Comparison of ENCODE assay signal across 8 cellular contexts in the genomic region with DNA sequence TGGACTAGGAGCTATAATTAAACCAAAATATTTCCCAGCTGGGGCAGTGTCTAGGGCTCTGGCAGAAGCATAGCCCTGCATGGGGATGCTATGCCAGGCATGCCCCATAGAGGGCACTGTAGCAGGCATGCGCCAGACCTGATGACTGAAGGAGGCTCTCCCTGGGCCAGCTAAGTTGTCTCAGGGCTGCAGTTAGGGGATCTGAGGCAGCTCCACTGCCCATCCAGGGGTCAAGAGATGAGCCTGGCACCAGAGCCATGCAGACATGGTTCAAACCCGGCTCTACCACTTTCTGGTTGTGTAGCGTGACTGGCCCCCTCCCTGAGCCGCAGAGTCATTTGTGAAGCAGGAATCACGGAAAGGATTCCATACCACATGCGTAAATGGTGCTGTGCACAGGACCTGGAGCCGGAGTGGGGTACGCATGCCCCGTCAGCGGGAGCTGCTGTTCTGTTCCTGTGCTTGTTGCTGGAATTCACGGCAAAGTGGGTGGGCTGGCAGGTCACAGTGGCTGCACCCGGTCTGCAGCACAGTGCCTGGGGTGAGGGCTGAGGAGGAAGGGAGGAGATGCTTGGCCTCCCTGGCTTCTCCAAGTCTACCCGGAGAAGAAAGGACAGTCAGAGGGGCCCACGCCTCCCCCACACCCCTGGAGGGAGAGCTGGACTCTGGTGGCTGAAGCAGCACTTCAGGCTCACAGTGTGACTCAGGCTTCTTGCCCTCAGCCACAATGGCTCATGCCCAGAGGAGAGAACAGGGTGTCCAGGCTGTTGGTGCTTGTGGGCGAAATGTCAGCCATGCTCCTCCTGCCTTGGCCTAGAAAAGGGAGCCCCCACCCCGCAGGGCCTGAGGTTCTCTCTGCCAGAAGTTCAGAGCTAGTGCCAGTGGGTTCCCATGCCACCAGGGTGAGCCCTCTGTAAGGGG. TPM values are rescaled to one million over a fixed set of nuclear protein-coding genes. Genes with fewer than 3 reads are reported as not detected.
A peak's percentile ranks its signal among the peaks of the same experiment; 100 is the strongest.
DNase-seq lines count a peak whose midpoint lies in the region; ATAC-seq, FAIRE-seq and TF ChIP-seq lines count a peak whose summit lies in the region.

No MANE protein-coding gene starts in this region.

- peak; percentile 21 to 56 (median 36) for ATAC-seq in right lobe of liver
- no peak for ATAC-seq in HG03196 (IDR thresholded peaks at IDR 0.05; ENCODE audit: unreplicated experiment)

- no peaks in the 10 kb centered on the region for H3K27me3 ChIP-seq in right lobe of liver

- no peaks in the 10 kb centered on the region for H3K9me3 ChIP-seq in right lobe of liver

- 100% methylated on average over 1 of the region's 16 CpGs for WGBS in right lobe of liver (ENCODE audit: insufficient coverage, low coverage, low lambda C conversion rate, missing lambda C conversion rate)

- peak; percentile 63 to 89 (median 72) for TF ChIP-seq CTCF in right lobe of liver (IDR thresholded peaks at IDR 0.05)

- H3K4me1 ChIP-seq in right lobe of liver, result peaks cover 0 to 71% (median 26%) of the 10 kb centered on the region in 4 donors

- peak; percentile 69 for FAIRE-seq in GM12892 (lab: Jason Lieb, UNC)

- intact Hi-C loops in right lobe of liver (cut with DNase I), result loop anchor here in 1 of 2 donors (10.0 kb wide), 1 partner anchor 53 kb away; no protein-coding TSS in a partner anchor

- peak; percentile 84 for DNase-seq in 8988T
- DNase-seq in GM12892 (ENCODE audit: insufficient read length), result peak; percentile 82
- DNase-seq in HuH-7 (ENCODE audit: low spot score), result peak; percentile 47
- peak; percentile 14 to 42 (median 16) for DNase-seq in activated CD4-positive, CD25-positive, alpha-beta regulatory T cell (lab: John Stamatoyannopoulos, UW)
- DNase-seq in cerebellum (ENCODE audit: low spot score), result peak; percentile 38
- no peak for DNase-seq in right lobe of liver
- peak; percentile 14 for DNase-seq in stimulated activated CD8-positive, alpha-beta memory T cell treated with anti-CD3 and anti-CD28 coated beads, Interleukin-12 subunit alpha, Interleukin-12 subunit beta, amount 100 ng/mL, for 24 hours (ENCODE audit: extremely low read depth)

- TF ChIP-seq POLR2A in GM12892 (IDR thresholded peaks at IDR 0.05; ENCODE audit: low read depth, low read length) (no peak), right lobe of liver (IDR thresholded peaks at IDR 0.05) (no peak)

- no peak overlapping the region for H3K4me3 ChIP-seq in right lobe of liver

- H3K27ac ChIP-seq in right lobe of liver, result peak overlapping the region; percentile 66 to 98 (median 76)

- H3K36me3 ChIP-seq in right lobe of liver, result peaks cover 0 to 17% (median 9%) of the 10 kb centered on the region in 4 donors

RNA-seq across cellular contexts. Expression of a gene that starts 43.1 kb away (rescaled TPM):
- 5.2 TPM for polyA plus RNA-seq in GM12892 (2012; ENCODE audit: missing spikeins)
- total RNA-seq in cerebellum, result 0.54 TPM
- 100 to 1,000 TPM in 1 of 6 experiments, 10 to 100 TPM in 5; 32.9 to 134 (median 61.0) TPM for total RNA-seq in right lobe of liver

Comparison
In these comparisons a context has a peak if more than half of its experiments do, and no peak if none do; other contexts are left out.
1. DNase-seq: peak in 8988T (single experiment), GM12892 (single experiment), HuH-7 (single experiment), activated CD4-positive, CD25-positive, alpha-beta regulatory T cell (4 of 4), cerebellum (single experiment) and stimulated activated CD8-positive, alpha-beta memory T cell treated with anti-CD3 and anti-CD28 coated beads, Interleukin-12 subunit alpha, Interleukin-12 subunit beta, amount 100 ng/mL, for 24 hours (single experiment); none in right lobe of liver (0 of 3).
2. RNA of a gene that starts 43.1 kb away (total RNA-seq): 32.9 to 134 TPM in right lobe of liver; 0.54 TPM in cerebellum (single experiment); every median in the first group is over 10 times any median in the second.